21 cellular contexts compared by ENCODE assay signal in the genomic region with DNA sequence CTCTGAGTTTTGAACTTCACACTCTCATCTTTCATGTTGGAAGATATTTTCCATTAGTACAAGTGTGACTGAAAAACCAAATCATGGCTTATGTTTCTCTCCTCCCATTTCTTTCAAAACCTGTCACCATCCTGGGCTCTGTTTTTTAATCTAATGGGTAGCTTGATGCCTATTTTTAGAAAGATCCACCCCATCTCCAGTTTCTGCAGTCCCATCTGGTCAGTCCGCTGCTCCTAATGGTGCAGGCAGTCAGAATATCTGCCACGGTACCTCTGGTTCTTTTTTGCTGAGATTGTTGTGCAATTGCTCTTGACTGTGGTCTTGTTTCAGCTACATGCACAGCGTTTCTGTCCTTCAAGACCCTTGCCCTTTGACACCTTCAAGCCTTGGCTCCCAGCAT.
DNase-seq lines count a peak whose midpoint lies in the region; TF ChIP-seq lines count a peak whose summit lies in the region.
"Had no signal": no experiment of that assay in that cellular context is flagged by ENCODE, and none has a peak within 500 bp of the region (broad histone marks: within the 10 kb centered on the region; RNA-seq: fewer than 3 reads in every experiment).

No MANE protein-coding gene starts in this region.

- peak; percentile 10 for DNase-seq in NCI-H748 (lab: John Stamatoyannopoulos, UW; ENCODE audit: unreplicated experiment)
- no peak for DNase-seq in NCI-H748 treated with DMSO at 0.1 percent for 48 hours (lab: John Stamatoyannopoulos, UW)
- DNase-seq in NCI-H524 treated with DMSO at 0.1 percent for 48 hours (lab: John Stamatoyannopoulos, UW) = peak; percentile 47
- peak; percentile 27 for DNase-seq in glutamatergic neuron
- DNase-seq in islet precursor cell = no peak
- no peak for DNase-seq in stimulated activated CD8-positive, alpha-beta memory T cell treated with anti-CD3 and anti-CD28 coated beads, Interleukin-4, amount 100 ng/mL, for 48 hours
- DNase-seq in HuH-7 (ENCODE audit: low spot score) = no peak
- DNase-seq in A673 (ENCODE audit: low spot score) = no peak
- DNase-seq: CD4-positive, alpha-beta T cell; DND-41; Kasumi-1; NCI-H1105 treated with DMSO at 0.1 percent for 48 hours; NCI-H146; NCI-H2029 treated with DMSO at 0.1 percent for 48 hours; NCI-H226; NCI-H510A; PC-9; Right ventricle myocardium superior had no signal

- POLR2A ChIA-PET in A673 (lab: Charles Lee; ENCODE audit: low non-redundant PET) = no interaction called here

- H3K4me1 Mint-ChIP-seq in glutamatergic neuron (ENCODE audit: low read depth, unreplicated experiment) = peaks cover 11% of the 10 kb centered on the region

- peaks cover under 1% of the 10 kb centered on the region for H3K36me3 Mint-ChIP-seq in glutamatergic neuron (ENCODE audit: unreplicated experiment)

- peaks cover 4% of the 10 kb centered on the region for H3K9me3 ChIP-seq in A673 (ENCODE audit: low read depth, low read length, poor library complexity, severe bottlenecking)
- H3K9me3 ChIP-seq: SJSA1 had no signal

- peaks cover 3% of the 10 kb centered on the region for H3K9me3 Mint-ChIP-seq in glutamatergic neuron (ENCODE audit: unreplicated experiment)

- BruUV-seq in A673 (replicated peaks; lab: Mats Ljungman, UMichigan) = no TSS peak

- H3K27me3 Mint-ChIP-seq in glutamatergic neuron (ENCODE audit: unreplicated experiment) = no peaks in the 10 kb centered on the region
- H3K27me3 Mint-ChIP-seq: CD4-positive, alpha-beta T cell had no signal

- H3K36me3 ChIP-seq in A673 (ENCODE audit: insufficient read depth, low read length, poor library complexity, severe bottlenecking) = no peaks in the 10 kb centered on the region
- H3K36me3 ChIP-seq: SJSA1 had no signal

- peak overlapping the region; percentile 11 for H3K4me3 Mint-ChIP-seq in glutamatergic neuron (ENCODE audit: unreplicated experiment)
- H3K4me3 Mint-ChIP-seq: CD4-positive, alpha-beta T cell had no signal

- intact Hi-C loops in A673 (cut with micrococcal nuclease; ENCODE audit: unreplicated experiment) = no loop called here

- no peak overlapping the region for H3K27ac ChIP-seq in A673 (ENCODE audit: low read depth, low read length, poor library complexity, severe bottlenecking)
- H3K27ac ChIP-seq: BLaER1, PC-9, SJSA1 had no signal

- H3K4me1 ChIP-seq in A673 (ENCODE audit: insufficient read depth, low read length, poor library complexity, severe bottlenecking) = no peaks in the 10 kb centered on the region
- H3K4me1 ChIP-seq: SJSA1 had no signal

- H3K4me3 ChIP-seq in A673 (ENCODE audit: low read depth, low read length, poor library complexity, severe bottlenecking) = no peak overlapping the region
- H3K4me3 ChIP-seq: BLaER1, K562, PC-9, SJSA1 had no signal

- TF ChIP-seq CTCF in glutamatergic neuron (IDR thresholded peaks at IDR 0.05; ENCODE audit: partially characterized antibody, unreplicated experiment) = no peak
- TF ChIP-seq CTCF in A673 (conservative IDR thresholded peaks at IDR 0.05; ENCODE audit: low read depth, low read length) = no peak

- CTCF ChIA-PET in A673 (lab: Charles Lee) = no interaction called here

- no peaks in the 10 kb centered on the region for H3K27me3 ChIP-seq in A673 (replicated peaks; ENCODE audit: insufficient read depth, low read depth, low read length, poor library complexity)
- H3K27me3 ChIP-seq: BLaER1, SJSA1 had no signal

- peak overlapping the region; percentile 84 for H3K27ac Mint-ChIP-seq in glutamatergic neuron (ENCODE audit: unreplicated experiment)
- H3K27ac Mint-ChIP-seq: CD4-positive, alpha-beta T cell had no signal

Comparison
In these comparisons a context has a peak if more than half of its experiments do, and no peak if none do; other contexts are left out.
1. DNase-seq: peak in NCI-H748 (single experiment), NCI-H524 treated with DMSO at 0.1 percent for 48 hours (single experiment) and glutamatergic neuron (single experiment); none in NCI-H748 treated with DMSO at 0.1 percent for 48 hours (single experiment), islet precursor cell (single experiment), stimulated activated CD8-positive, alpha-beta memory T cell treated with anti-CD3 and anti-CD28 coated beads, Interleukin-4, amount 100 ng/mL, for 48 hours (single experiment), HuH-7 (single experiment) and A673 (single experiment).